1 cellular context compared by ENCODE assay signal in the genomic region with DNA sequence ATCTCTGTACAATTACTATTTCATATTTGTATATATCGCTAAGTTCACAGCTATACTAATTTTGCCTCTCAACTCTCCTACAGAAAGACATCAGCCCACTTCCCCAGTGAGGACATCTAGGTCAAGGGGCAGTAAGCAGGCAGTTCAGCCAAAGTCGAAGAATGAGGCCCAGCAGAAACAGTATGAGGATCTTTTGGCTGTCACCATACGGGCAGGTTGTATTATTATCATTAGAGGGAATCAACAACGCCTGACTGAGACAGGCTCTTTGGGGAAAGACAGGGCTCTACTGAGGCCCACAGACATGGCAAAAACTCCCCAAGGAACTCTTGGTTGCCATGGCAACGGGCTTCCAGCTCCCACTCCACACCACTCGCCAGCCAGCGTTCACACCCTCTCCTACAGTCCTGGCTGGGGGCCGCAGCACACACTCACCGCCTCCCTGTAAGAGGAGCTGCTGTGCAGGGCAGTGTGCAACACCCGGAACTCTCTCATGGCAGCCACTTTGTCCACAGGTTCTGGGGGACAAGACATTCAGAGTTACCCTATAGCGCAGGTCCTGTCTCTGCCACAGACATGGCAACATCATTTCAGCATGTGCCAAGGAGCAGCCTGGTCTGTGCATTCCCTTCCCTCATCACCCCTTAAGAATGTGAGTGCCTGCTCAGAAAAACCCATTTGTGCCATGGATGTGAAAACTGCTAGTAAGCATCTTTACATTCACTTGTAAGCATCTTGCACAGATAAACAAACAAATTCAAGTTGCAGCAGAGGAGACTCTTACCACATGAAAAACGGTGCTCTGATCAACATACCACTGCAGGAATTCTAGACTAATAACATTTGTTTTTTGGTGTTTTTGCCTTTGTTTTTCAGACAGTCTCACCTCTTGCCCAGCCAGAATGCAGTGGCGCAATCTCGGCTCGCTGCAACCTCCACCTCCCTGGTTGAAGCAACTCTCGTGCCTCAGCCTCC.
TF ChIP-seq lines count a peak whose summit lies in the region.

No MANE protein-coding gene starts in this region.

TF ChIP-seq in H1, 55 proteins besides CTCF, POLR2A, EP300 and RAD21:
- TF ChIP-seq, protein P1, sequence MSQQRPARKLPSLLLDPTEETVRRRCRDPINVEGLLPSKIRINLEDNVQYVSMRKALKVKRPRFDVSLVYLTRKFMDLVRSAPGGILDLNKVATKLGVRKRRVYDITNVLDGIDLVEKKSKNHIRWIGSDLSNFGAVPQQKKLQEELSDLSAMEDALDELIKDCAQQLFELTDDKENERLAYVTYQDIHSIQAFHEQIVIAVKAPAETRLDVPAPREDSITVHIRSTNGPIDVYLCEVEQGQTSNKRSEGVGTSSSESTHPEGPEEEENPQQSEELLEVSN (IDR thresholded peaks at IDR 0.05) = no peak
- no peak for TF ChIP-seq KDM5A (IDR thresholded peaks at IDR 0.05; ENCODE audit: low read length)
- no peak for TF ChIP-seq BCL11A (IDR thresholded peaks at IDR 0.05; ENCODE audit: low read depth in 2 of 2, low read length in 2 of 2)
- TF ChIP-seq TBP (IDR thresholded peaks at IDR 0.05; ENCODE audit: low read depth, low read length) = no peak
- no peak for TF ChIP-seq TEAD4 (IDR thresholded peaks at IDR 0.05; ENCODE audit: low read depth, low read length)
- TF ChIP-seq EGR1 (IDR thresholded peaks at IDR 0.05; ENCODE audit: borderline replicate concordance, low read depth, low read length) = no peak
- TF ChIP-seq BACH1 (IDR thresholded peaks at IDR 0.05; ENCODE audit: low read length) = no peak
